In genomic region chr11:103585911-103586310, GRCh38 we compare ENCODE assay signal across 25 cellular contexts.
"Had no signal": no experiment of that assay in that cellular context is flagged by ENCODE, and none has a peak within 500 bp of the region (broad histone marks: within the 10 kb centered on the region; RNA-seq: fewer than 3 reads in every experiment).

No MANE protein-coding gene starts in this region.

- ATAC-seq: foreskin keratinocyte; heart right ventricle; left ventricle myocardium superior; lower lobe of right lung; natural killer cell treated with Interleukin-12 subunit alpha and Interleukin-12 subunit beta and Interleukin-15 and Interleukin-18, amount 100 ng/mL, for 72 hours; sciatic nerve; stimulated activated memory B cell treated with anti-CD40 and anti-IgM and Interleukin-4, amounts not matched to agents 10 μg/mL and 1 μg/mL and 100 μg/mL, for 72 hours; stimulated activated naive CD8-positive, alpha-beta T cell treated with anti-CD3 and anti-CD28 coated beads, Interleukin-15, Interleukin-2, amounts not matched to agents 100 U/mL and 50 U/mL, for 24 hours had no signal

- H3K4me3 ChIP-seq: colonic mucosa, esophagus muscularis mucosa, heart right ventricle, lower lobe of right lung, neural progenitor cell, prostate gland, testis, tibial artery, upper lobe of left lung, uterus had no signal

- H2AFZ ChIP-seq: neural progenitor cell, parathyroid adenoma had no signal

- H3K4me2 ChIP-seq: neural progenitor cell had no signal

- H3K9me3 ChIP-seq: colonic mucosa, esophagus muscularis mucosa, lower lobe of right lung, prostate gland, testis, tibial artery, upper lobe of left lung, uterus had no signal

- H3K36me3 ChIP-seq: colonic mucosa, esophagus muscularis mucosa, heart right ventricle, lower lobe of right lung, neural progenitor cell, prostate gland, tibial artery, upper lobe of left lung, uterus had no signal

- H3K27ac ChIP-seq: colonic mucosa, esophagus muscularis mucosa, foreskin keratinocyte, heart right ventricle, lower lobe of right lung, neural progenitor cell, parathyroid adenoma, prostate gland, testis, tibial artery, upper lobe of left lung, uterus had no signal

- H3K4me1 ChIP-seq: colonic mucosa, lower lobe of right lung, parathyroid adenoma, prostate gland, testis, tibial artery, upper lobe of left lung, uterus had no signal

- H3K27me3 ChIP-seq: colonic mucosa, esophagus muscularis mucosa, foreskin keratinocyte, heart right ventricle, neural progenitor cell, testis, tibial artery, upper lobe of left lung, uterus had no signal

- H3K9ac ChIP-seq: neural progenitor cell, parathyroid adenoma had no signal

- DNase-seq: colonic mucosa; effector CD8-positive, alpha-beta T cell; endodermal cell; foreskin keratinocyte; glutamatergic neuron; heart right ventricle; hippocampal formation; left ventricle myocardium superior; lower lobe of right lung; naive B cell; stimulated activated CD4-positive, alpha-beta T cell treated with anti-CD3 and anti-CD28 coated beads, Interleukin-2, amount 100 ng/mL, for 24 hours; stimulated activated CD4-positive, alpha-beta T cell treated with anti-CD3 and anti-CD28 coated beads, Interleukin-4, amount 100 ng/mL, for 24 hours; stimulated activated naive CD8-positive, alpha-beta T cell treated with anti-CD3 and anti-CD28 coated beads, Interleukin-15, Interleukin-2, amounts not matched to agents 100 U/mL and 50 U/mL, for 24 hours; substantia nigra; testis; tibial artery; upper lobe of left lung; uterus had no signal
